In the genomic region with DNA sequence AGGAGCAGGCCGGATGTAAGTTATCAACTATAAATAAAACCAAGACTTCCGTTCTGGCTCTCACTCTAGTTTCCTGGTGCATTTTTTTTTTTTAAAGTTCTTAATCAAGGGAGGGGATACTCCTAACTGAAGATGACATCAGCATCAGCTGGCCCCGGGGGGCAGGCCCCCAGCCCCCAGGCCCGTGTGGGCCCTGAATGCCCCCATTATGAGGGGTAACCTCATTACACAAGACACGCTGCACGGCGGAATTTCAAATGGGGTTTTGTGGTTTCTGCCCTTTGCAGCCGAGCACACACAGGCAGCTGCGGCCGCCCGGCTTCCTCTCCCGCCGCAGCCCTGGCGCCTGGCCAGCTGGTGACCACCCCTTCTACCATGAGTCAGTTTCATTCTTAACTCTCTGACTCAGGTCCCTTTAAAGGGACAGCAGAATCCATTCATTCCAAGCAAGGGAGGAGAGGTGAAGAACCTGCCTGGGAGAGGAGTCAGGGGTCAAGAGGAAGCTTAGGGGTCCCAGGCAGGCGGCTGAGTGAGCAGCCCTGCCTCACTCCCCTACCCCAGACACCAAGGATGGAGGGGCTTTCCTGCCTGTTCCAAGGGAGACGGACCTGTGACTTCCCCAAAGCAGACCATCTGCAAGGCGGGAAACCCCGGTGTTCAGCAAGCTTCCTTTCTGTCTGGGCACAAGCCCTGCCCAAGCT, we compare ENCODE assay signal across 1 cellular context.
TF ChIP-seq lines count a peak whose summit lies in the region.

No MANE protein-coding gene starts in this region.

TF ChIP-seq in GM12878, 131 proteins besides CTCF, POLR2A, EP300 and RAD21 (continued from another document and continues in another):
- TF ChIP-seq, protein P1, sequence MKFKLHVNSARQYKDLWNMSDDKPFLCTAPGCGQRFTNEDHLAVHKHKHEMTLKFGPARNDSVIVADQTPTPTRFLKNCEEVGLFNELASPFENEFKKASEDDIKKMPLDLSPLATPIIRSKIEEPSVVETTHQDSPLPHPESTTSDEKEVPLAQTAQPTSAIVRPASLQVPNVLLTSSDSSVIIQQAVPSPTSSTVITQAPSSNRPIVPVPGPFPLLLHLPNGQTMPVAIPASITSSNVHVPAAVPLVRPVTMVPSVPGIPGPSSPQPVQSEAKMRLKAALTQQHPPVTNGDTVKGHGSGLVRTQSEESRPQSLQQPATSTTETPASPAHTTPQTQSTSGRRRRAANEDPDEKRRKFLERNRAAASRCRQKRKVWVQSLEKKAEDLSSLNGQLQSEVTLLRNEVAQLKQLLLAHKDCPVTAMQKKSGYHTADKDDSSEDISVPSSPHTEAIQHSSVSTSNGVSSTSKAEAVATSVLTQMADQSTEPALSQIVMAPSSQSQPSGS (IDR thresholded peaks at IDR 0.05; ENCODE audit: low read length) = peak; percentile 97
- TF ChIP-seq, protein P2, sequence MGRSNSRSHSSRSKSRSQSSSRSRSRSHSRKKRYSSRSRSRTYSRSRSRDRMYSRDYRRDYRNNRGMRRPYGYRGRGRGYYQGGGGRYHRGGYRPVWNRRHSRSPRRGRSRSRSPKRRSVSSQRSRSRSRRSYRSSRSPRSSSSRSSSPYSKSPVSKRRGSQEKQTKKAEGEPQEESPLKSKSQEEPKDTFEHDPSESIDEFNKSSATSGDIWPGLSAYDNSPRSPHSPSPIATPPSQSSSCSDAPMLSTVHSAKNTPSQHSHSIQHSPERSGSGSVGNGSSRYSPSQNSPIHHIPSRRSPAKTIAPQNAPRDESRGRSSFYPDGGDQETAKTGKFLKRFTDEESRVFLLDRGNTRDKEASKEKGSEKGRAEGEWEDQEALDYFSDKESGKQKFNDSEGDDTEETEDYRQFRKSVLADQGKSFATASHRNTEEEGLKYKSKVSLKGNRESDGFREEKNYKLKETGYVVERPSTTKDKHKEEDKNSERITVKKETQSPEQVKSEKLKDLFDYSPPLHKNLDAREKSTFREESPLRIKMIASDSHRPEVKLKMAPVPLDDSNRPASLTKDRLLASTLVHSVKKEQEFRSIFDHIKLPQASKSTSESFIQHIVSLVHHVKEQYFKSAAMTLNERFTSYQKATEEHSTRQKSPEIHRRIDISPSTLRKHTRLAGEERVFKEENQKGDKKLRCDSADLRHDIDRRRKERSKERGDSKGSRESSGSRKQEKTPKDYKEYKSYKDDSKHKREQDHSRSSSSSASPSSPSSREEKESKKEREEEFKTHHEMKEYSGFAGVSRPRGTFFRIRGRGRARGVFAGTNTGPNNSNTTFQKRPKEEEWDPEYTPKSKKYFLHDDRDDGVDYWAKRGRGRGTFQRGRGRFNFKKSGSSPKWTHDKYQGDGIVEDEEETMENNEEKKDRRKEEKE (IDR thresholded peaks at IDR 0.05) = no peak
- TF ChIP-seq HDAC2 (IDR thresholded peaks at IDR 0.05) (no peak), NFXL1 (IDR thresholded peaks at IDR 0.05; ENCODE audit: borderline replicate concordance) (no peak), IRF4 (IDR thresholded peaks at IDR 0.05; ENCODE audit: low read depth, low read length) (peak; percentile 19; the same call in 1 of the 2 replicates), CREB1 (IDR thresholded peaks at IDR 0.05; ENCODE audit: low read depth) (peak; percentile 82), JUNB (IDR thresholded peaks at IDR 0.05) (peak; percentile 88), SREBF1 (IDR thresholded peaks at IDR 0.05; ENCODE audit: low read length) (no peak), YBX1 (IDR thresholded peaks at IDR 0.05) (no peak), MXI1 (IDR thresholded peaks at IDR 0.05; ENCODE audit: low read depth, low read length) (peak; percentile 8; the same call in 1 of the 2 replicates), PML (IDR thresholded peaks at IDR 0.05; ENCODE audit: low read length) (peak; percentile 89; the same call in 1 of the 2 replicates), MEF2B (IDR thresholded peaks at IDR 0.05; ENCODE audit: partially characterized antibody, poor library complexity, severe bottlenecking) (peak; percentile 91), IKZF1 (conservative IDR thresholded peaks at IDR 0.05) (peak; percentile 96), MYB (IDR thresholded peaks at IDR 0.05; ENCODE audit: borderline replicate concordance, low read depth, low read length) (peak; percentile 57; the same call in 1 of the 2 replicates), SIX5 (IDR thresholded peaks at IDR 0.05; ENCODE audit: low read depth, low read length, severe bottlenecking) (no peak), CHD2 (IDR thresholded peaks at IDR 0.05; ENCODE audit: borderline replicate concordance, low read depth, low read length) (peak; percentile 20; the same call in 1 of the 2 replicates), ZSCAN29 (IDR thresholded peaks at IDR 0.05) (0 out of 2 replicates have a peak, but pooled peaks have one; percentile 4), TAF1 (IDR thresholded peaks at IDR 0.05; ENCODE audit: borderline replicate concordance, low read depth, low read length) (no peak), MTA2 (IDR thresholded peaks at IDR 0.05; ENCODE audit: low read depth) (peak; percentile 94), ATF7 (IDR thresholded peaks at IDR 0.05; ENCODE audit: low read depth) (peak; percentile 96), BACH1 (IDR thresholded peaks at IDR 0.05; ENCODE audit: borderline replicate concordance) (peak; percentile 70), ZNF217 (IDR thresholded peaks at IDR 0.05) (no peak; the same call in 1 of the 2 replicates), LARP7 (IDR thresholded peaks at IDR 0.05) (no peak), NBN (IDR thresholded peaks at IDR 0.05) (peak; percentile 85), NR2C2 (IDR thresholded peaks at IDR 0.05; ENCODE audit: borderline replicate concordance, control insufficient read depth, insufficient read length, low read depth) (no peak), SUZ12 (IDR thresholded peaks at IDR 0.05; ENCODE audit: unreplicated experiment) (no peak), TCF7 (IDR thresholded peaks at IDR 0.05; ENCODE audit: borderline replicate concordance) (0 out of 2 replicates have a peak, but pooled peaks have one; percentile 49), EGR1 (IDR thresholded peaks at IDR 0.05; ENCODE audit: borderline replicate concordance in 1 of 2, low read depth in 2 of 2, low read length in 2 of 2) (peak in 1 of 2 experiments; percentile 67; a peak in 1 of 3 replicates)
- TF ChIP-seq, protein P3, sequence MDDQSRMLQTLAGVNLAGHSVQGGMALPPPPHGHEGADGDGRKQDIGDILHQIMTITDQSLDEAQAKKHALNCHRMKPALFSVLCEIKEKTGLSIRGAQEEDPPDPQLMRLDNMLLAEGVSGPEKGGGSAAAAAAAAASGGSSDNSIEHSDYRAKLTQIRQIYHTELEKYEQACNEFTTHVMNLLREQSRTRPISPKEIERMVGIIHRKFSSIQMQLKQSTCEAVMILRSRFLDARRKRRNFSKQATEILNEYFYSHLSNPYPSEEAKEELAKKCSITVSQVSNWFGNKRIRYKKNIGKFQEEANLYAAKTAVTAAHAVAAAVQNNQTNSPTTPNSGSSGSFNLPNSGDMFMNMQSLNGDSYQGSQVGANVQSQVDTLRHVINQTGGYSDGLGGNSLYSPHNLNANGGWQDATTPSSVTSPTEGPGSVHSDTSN (IDR thresholded peaks at IDR 0.05; ENCODE audit: insufficient replicate concordance, low read depth, low read length) = no peak
- TF ChIP-seq, protein P4, sequence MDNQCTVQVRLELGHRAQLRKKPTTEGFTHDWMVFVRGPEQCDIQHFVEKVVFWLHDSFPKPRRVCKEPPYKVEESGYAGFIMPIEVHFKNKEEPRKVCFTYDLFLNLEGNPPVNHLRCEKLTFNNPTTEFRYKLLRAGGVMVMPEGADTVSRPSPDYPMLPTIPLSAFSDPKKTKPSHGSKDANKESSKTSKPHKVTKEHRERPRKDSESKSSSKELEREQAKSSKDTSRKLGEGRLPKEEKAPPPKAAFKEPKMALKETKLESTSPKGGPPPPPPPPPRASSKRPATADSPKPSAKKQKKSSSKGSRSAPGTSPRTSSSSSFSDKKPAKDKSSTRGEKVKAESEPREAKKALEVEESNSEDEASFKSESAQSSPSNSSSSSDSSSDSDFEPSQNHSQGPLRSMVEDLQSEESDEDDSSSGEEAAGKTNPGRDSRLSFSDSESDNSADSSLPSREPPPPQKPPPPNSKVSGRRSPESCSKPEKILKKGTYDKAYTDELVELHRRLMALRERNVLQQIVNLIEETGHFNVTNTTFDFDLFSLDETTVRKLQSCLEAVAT (IDR thresholded peaks at IDR 0.05) = peak; percentile 94
- TF ChIP-seq, protein P5, sequence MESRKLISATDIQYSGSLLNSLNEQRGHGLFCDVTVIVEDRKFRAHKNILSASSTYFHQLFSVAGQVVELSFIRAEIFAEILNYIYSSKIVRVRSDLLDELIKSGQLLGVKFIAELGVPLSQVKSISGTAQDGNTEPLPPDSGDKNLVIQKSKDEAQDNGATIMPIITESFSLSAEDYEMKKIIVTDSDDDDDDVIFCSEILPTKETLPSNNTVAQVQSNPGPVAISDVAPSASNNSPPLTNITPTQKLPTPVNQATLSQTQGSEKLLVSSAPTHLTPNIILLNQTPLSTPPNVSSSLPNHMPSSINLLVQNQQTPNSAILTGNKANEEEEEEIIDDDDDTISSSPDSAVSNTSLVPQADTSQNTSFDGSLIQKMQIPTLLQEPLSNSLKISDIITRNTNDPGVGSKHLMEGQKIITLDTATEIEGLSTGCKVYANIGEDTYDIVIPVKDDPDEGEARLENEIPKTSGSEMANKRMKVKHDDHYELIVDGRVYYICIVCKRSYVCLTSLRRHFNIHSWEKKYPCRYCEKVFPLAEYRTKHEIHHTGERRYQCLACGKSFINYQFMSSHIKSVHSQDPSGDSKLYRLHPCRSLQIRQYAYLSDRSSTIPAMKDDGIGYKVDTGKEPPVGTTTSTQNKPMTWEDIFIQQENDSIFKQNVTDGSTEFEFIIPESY (IDR thresholded peaks at IDR 0.05) = 0 out of 2 replicates have a peak, but pooled peaks have one; percentile 42
- TF ChIP-seq, protein P6, sequence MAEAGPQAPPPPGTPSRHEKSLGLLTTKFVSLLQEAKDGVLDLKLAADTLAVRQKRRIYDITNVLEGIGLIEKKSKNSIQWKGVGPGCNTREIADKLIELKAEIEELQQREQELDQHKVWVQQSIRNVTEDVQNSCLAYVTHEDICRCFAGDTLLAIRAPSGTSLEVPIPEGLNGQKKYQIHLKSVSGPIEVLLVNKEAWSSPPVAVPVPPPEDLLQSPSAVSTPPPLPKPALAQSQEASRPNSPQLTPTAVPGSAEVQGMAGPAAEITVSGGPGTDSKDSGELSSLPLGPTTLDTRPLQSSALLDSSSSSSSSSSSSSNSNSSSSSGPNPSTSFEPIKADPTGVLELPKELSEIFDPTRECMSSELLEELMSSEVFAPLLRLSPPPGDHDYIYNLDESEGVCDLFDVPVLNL (IDR thresholded peaks at IDR 0.05; ENCODE audit: low read depth, low read length) = no peak
- TF ChIP-seq, protein P7, sequence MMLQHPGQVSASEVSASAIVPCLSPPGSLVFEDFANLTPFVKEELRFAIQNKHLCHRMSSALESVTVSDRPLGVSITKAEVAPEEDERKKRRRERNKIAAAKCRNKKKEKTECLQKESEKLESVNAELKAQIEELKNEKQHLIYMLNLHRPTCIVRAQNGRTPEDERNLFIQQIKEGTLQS (IDR thresholded peaks at IDR 0.05; ENCODE audit: borderline replicate concordance, extremely low read depth, low read depth, low read length) = no peak
- TF ChIP-seq, protein P8, sequence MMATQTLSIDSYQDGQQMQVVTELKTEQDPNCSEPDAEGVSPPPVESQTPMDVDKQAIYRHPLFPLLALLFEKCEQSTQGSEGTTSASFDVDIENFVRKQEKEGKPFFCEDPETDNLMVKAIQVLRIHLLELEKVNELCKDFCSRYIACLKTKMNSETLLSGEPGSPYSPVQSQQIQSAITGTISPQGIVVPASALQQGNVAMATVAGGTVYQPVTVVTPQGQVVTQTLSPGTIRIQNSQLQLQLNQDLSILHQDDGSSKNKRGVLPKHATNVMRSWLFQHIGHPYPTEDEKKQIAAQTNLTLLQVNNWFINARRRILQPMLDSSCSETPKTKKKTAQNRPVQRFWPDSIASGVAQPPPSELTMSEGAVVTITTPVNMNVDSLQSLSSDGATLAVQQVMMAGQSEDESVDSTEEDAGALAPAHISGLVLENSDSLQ (IDR thresholded peaks at IDR 0.05) = no peak
- TF ChIP-seq, protein P9, sequence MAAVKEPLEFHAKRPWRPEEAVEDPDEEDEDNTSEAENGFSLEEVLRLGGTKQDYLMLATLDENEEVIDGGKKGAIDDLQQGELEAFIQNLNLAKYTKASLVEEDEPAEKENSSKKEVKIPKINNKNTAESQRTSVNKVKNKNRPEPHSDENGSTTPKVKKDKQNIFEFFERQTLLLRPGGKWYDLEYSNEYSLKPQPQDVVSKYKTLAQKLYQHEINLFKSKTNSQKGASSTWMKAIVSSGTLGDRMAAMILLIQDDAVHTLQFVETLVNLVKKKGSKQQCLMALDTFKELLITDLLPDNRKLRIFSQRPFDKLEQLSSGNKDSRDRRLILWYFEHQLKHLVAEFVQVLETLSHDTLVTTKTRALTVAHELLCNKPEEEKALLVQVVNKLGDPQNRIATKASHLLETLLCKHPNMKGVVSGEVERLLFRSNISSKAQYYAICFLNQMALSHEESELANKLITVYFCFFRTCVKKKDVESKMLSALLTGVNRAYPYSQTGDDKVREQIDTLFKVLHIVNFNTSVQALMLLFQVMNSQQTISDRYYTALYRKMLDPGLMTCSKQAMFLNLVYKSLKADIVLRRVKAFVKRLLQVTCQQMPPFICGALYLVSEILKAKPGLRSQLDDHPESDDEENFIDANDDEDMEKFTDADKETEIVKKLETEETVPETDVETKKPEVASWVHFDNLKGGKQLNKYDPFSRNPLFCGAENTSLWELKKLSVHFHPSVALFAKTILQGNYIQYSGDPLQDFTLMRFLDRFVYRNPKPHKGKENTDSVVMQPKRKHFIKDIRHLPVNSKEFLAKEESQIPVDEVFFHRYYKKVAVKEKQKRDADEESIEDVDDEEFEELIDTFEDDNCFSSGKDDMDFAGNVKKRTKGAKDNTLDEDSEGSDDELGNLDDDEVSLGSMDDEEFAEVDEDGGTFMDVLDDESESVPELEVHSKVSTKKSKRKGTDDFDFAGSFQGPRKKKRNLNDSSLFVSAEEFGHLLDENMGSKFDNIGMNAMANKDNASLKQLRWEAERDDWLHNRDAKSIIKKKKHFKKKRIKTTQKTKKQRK (IDR thresholded peaks at IDR 0.05; ENCODE audit: low read depth, low read length) = no peak
- TF ChIP-seq, protein P10, sequence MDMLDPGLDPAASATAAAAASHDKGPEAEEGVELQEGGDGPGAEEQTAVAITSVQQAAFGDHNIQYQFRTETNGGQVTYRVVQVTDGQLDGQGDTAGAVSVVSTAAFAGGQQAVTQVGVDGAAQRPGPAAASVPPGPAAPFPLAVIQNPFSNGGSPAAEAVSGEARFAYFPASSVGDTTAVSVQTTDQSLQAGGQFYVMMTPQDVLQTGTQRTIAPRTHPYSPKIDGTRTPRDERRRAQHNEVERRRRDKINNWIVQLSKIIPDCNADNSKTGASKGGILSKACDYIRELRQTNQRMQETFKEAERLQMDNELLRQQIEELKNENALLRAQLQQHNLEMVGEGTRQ (IDR thresholded peaks at IDR 0.05; ENCODE audit: borderline replicate concordance, low read depth, low read length) = no peak
- TF ChIP-seq, protein P11, sequence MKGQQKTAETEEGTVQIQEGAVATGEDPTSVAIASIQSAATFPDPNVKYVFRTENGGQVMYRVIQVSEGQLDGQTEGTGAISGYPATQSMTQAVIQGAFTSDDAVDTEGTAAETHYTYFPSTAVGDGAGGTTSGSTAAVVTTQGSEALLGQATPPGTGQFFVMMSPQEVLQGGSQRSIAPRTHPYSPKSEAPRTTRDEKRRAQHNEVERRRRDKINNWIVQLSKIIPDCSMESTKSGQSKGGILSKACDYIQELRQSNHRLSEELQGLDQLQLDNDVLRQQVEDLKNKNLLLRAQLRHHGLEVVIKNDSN (IDR thresholded peaks at IDR 0.05; ENCODE audit: borderline replicate concordance, extremely low read length, insufficient read depth, low read depth, low read length) = no peak
